Comparison of ENCODE assay signal across 25 cellular contexts in genomic region chr1:111269820-111270406, GRCh38. TPM values are rescaled to one million over a fixed set of nuclear protein-coding genes. Genes with fewer than 3 reads are reported as not detected.
"Had no signal": no experiment of that assay in that cellular context is flagged by ENCODE, and none has a peak within 500 bp of the region (broad histone marks: within the 10 kb centered on the region; RNA-seq: fewer than 3 reads in every experiment).

No MANE protein-coding gene starts in this region.

- ATAC-seq: activated naive CD8-positive, alpha-beta T cell treated with anti-CD3 and anti-CD28 coated beads, Interleukin-2, amount 50 U/mL, for 24 hours; body of pancreas had no signal

- H3K4me2 ChIP-seq: hepatocyte had no signal

- H3K4me3 Mint-ChIP-seq: activated T-helper 1 cell treated with anti-CD3 and anti-CD28 coated beads, Interleukin-12 subunit alpha, Interleukin-12 subunit beta, Interleukin-2, Interleukin-4 antibody, amounts not matched to agents 30 ng/mL and 10 ng/mL and 1 ng/mL, durations not matched to agents 14 hours and 24 hours and 36 hours; dendritic cell treated with granulocyte-macrophage colony-stimulating factor and Interleukin-4, amounts not matched to agents 40 ng/mL and 50 ng/mL, for 4 days; mesothelial cell of epicardium had no signal

- H3K9me3 ChIP-seq: body of pancreas, ovary, prostate gland, right atrium auricular region, upper lobe of left lung had no signal

- H2AFZ ChIP-seq: hepatocyte had no signal

- H3K79me2 ChIP-seq: hepatocyte had no signal

- H3K36me3 Mint-ChIP-seq: mesothelial cell of epicardium had no signal

- H3K4me3 ChIP-seq: body of pancreas, hepatocyte, ovary, prostate gland, right atrium auricular region, upper lobe of left lung had no signal

- DNase-seq: activated CD4-positive, alpha-beta T cell treated with anti-CD3 and anti-CD28 coated beads, Interleukin-2, amount 50 U/mL, for 1 hour; activated CD4-positive, CD25-positive, alpha-beta regulatory T cell treated with anti-CD3 and anti-CD28 coated beads, Interleukin-2, amount 50 U/mL, for 72 hours; activated CD8-positive, alpha-beta T cell treated with anti-CD3 and anti-CD28 coated beads, Interleukin-2, amount 10 ng/mL, durations not matched to agents 7 days and 5 days; activated gamma-delta T cell; anterior cingulate cortex; body of pancreas; effector CD8-positive, alpha-beta T cell; foreskin melanocyte; glutamatergic neuron; left ventricle myocardium inferior; natural killer cell; ovary; stimulated activated CD4-positive, alpha-beta T cell treated with anti-CD3 and anti-CD28 coated beads, Interleukin-4, amount 100 ng/mL, for 24 hours had no signal

- H3K36me3 ChIP-seq: left ventricle myocardium inferior, ovary, prostate gland, right atrium auricular region, upper lobe of left lung had no signal

- H3K4me1 Mint-ChIP-seq: mesothelial cell of epicardium had no signal

- H3K27ac ChIP-seq: body of pancreas, hepatocyte, left ventricle myocardium inferior, ovary, prostate gland, right atrium auricular region, upper lobe of left lung, VCaP had no signal

- H3K4me1 ChIP-seq: prostate gland, upper lobe of left lung had no signal

- H3K27ac Mint-ChIP-seq: activated CD8-positive, alpha-beta T cell treated with anti-CD3 and anti-CD28 coated beads, Interleukin-2, amount 10 ng/mL, durations not matched to agents 7 days and 5 days; activated naive CD8-positive, alpha-beta T cell treated with anti-CD3 and anti-CD28 coated beads, Interleukin-2, amount 50 U/mL, for 24 hours; activated T-helper 1 cell treated with anti-CD3 and anti-CD28 coated beads, Interleukin-12 subunit alpha, Interleukin-12 subunit beta, Interleukin-2, Interleukin-4 antibody, amounts not matched to agents 30 ng/mL and 10 ng/mL and 1 ng/mL, durations not matched to agents 14 hours and 24 hours and 36 hours; dendritic cell treated with granulocyte-macrophage colony-stimulating factor and Interleukin-4, amounts not matched to agents 40 ng/mL and 50 ng/mL, for 4 days; mesothelial cell of epicardium; natural killer cell had no signal

- H3K27me3 ChIP-seq: hepatocyte, ovary had no signal

RNA-seq across cellular contexts. Expression of gene CHIA, which starts 20.7 kb away (rescaled TPM):
- total RNA-seq: activated CD8-positive, alpha-beta T cell treated with anti-CD3 and anti-CD28 coated beads, Interleukin-2, amount 10 ng/mL, durations not matched to agents 7 days and 5 days; activated T-helper 1 cell treated with anti-CD3 and anti-CD28 coated beads, Interleukin-12 subunit alpha, Interleukin-12 subunit beta, Interleukin-2, Interleukin-4 antibody, amounts not matched to agents 30 ng/mL and 10 ng/mL and 1 ng/mL, durations not matched to agents 14 hours and 24 hours and 36 hours; body of pancreas; cardiac septum; hepatocyte; left ventricle myocardium inferior; lung microvascular endothelial cell; mesothelial cell of epicardium; natural killer cell; ovary; prostate gland; right atrium auricular region; T-helper 2 cell treated with Interferon-gamma antibody and Interleukin-4, amounts not matched to agents 100 ng/mL and 5 ng/mL, for 36 hours had no signal
- polyA plus RNA-seq: hepatocyte had no signal

RNA-seq across cellular contexts. Expression of gene CHI3L2, which starts 42.4 kb away (rescaled TPM):
- total RNA-seq: body of pancreas, lung microvascular endothelial cell, mesothelial cell of epicardium had no signal
